Comparison of ENCODE assay signal across 8 cellular contexts in genomic region chr9:129384138-129384886, GRCh38.
DNase-seq lines count a peak whose midpoint lies in the region; ATAC-seq and TF ChIP-seq lines count a peak whose summit lies in the region.

No MANE protein-coding gene starts in this region.

- H4K20me1 ChIP-seq in PC-3 (ENCODE audit: low read length) (no peaks in the 10 kb centered on the region), SK-N-SH (ENCODE audit: insufficient read depth) (no peaks in the 10 kb centered on the region)

- H3K27me3 ChIP-seq in CD8-positive, alpha-beta memory T cell (ENCODE audit: insufficient read depth, low read length, poor library complexity, severe bottlenecking): no peaks in the 10 kb centered on the region
- no peaks in the 10 kb centered on the region for H3K27me3 ChIP-seq in PC-3 (ENCODE audit: low read length)
- no peaks in the 10 kb centered on the region for H3K27me3 ChIP-seq in endodermal cell (ENCODE audit: control insufficient read depth, insufficient read depth, low read length, poor library complexity, severe bottlenecking)
- H3K27me3 ChIP-seq in SK-N-SH (ENCODE audit: insufficient read depth): no peaks in the 10 kb centered on the region

- TF ChIP-seq CTCF in PC-3 (conservative IDR thresholded peaks at IDR 0.05; ENCODE audit: low read depth, low read length) (no peak), endodermal cell (conservative IDR thresholded peaks at IDR 0.05) (no peak), osteocyte (IDR thresholded peaks at IDR 0.05) (no peak), SK-N-SH (IDR thresholded peaks at IDR 0.05) (no peak)

- no peaks in the 10 kb centered on the region for H3K36me3 Mint-ChIP-seq in CD8-positive, alpha-beta memory T cell
- H3K36me3 Mint-ChIP-seq in endodermal cell (ENCODE audit: low read depth): no peaks in the 10 kb centered on the region
- H3K36me3 Mint-ChIP-seq in osteocyte (ENCODE audit: unreplicated experiment): no peaks in the 10 kb centered on the region

- intact Hi-C loops in PC-3 (cut with micrococcal nuclease): no loop called here

- H3K9me3 Mint-ChIP-seq in CD8-positive, alpha-beta memory T cell: no peaks in the 10 kb centered on the region
- H3K9me3 Mint-ChIP-seq in endodermal cell (no peaks in the 10 kb centered on the region), osteocyte (ENCODE audit: unreplicated experiment) (no peaks in the 10 kb centered on the region)

- H3K9ac ChIP-seq in PC-3 (ENCODE audit: low read length) (peak overlapping the region; percentile 81), endodermal cell (ENCODE audit: extremely low read depth, low read length, poor library complexity, severe bottlenecking) (no peak overlapping the region), SK-N-SH (no peak overlapping the region)

- H2AFZ ChIP-seq in PC-3 (ENCODE audit: low read length) (peak overlapping the region; percentile 80), SK-N-SH (ENCODE audit: low read depth) (no peak overlapping the region)

- no peak for DNase-seq in CD8-positive, alpha-beta memory T cell
- DNase-seq in PC-3 (no peak), endodermal cell (no peak), osteocyte (ENCODE audit: extremely low spot score, unreplicated experiment) (no peak), SK-N-SH (no peak), DMS114 treated with DMSO at 0.1 percent for 48 hours (lab: John Stamatoyannopoulos, UW; ENCODE audit: unreplicated experiment) (no peak)

- no peaks in the 10 kb centered on the region for H3K27me3 Mint-ChIP-seq in CD8-positive, alpha-beta memory T cell
- H3K27me3 Mint-ChIP-seq in endodermal cell (ENCODE audit: insufficient read depth): peaks cover 17% of the 10 kb centered on the region
- H3K27me3 Mint-ChIP-seq in osteocyte (ENCODE audit: unreplicated experiment): no peaks in the 10 kb centered on the region

- TF ChIP-seq RAD21 in SK-N-SH (IDR thresholded peaks at IDR 0.05; ENCODE audit: low read length): no peak

- H3K4me1 ChIP-seq in CD8-positive, alpha-beta memory T cell (ENCODE audit: insufficient read depth, low read length): peaks cover 14% of the 10 kb centered on the region
- H3K4me1 ChIP-seq in PC-3 (ENCODE audit: insufficient read depth, low read length) (peaks cover 8% of the 10 kb centered on the region), endodermal cell (ENCODE audit: control insufficient read depth, insufficient read depth, low read length) (no peaks in the 10 kb centered on the region), SK-N-SH (ENCODE audit: control insufficient read depth in 1 of 2, insufficient read depth in 2 of 2, low read depth in 1 of 2, low read length in 1 of 2) (peaks cover 0 to 16% of the 10 kb centered on the region in 2 experiments; a peak in 1 of 4 replicates)

- no peaks in the 10 kb centered on the region for H3K9me3 ChIP-seq in CD8-positive, alpha-beta memory T cell (ENCODE audit: low read length)
- H3K9me3 ChIP-seq in PC-3 (ENCODE audit: low read length): no peaks in the 10 kb centered on the region
- no peaks in the 10 kb centered on the region for H3K9me3 ChIP-seq in endodermal cell (ENCODE audit: control insufficient read depth, low read length)
- no peaks in the 10 kb centered on the region for H3K9me3 ChIP-seq in SK-N-SH

- TF ChIP-seq EP300 in SK-N-SH (IDR thresholded peaks at IDR 0.05; ENCODE audit: borderline replicate concordance in 1 of 2, low read depth in 1 of 2, low read length in 1 of 2): no peak

- CTCF ChIA-PET in CD8-positive, alpha-beta memory T cell (lab: Charles Lee): interaction anchor here (1.0 to 2.1 kb wide), 13 partner anchors 10 to 239 kb away, joined by 3 to 10 read pairs (median 4); no protein-coding TSS in a partner anchor
- CTCF ChIA-PET in PC-3 (lab: Charles Lee): no interaction called here
- CTCF ChIA-PET in SK-N-SH (lab: Yijun Ruan, JAX): interaction anchor here (0.6 to 0.9 kb wide), 2 partner anchors 54 to 1323 kb away, joined by 3 read pairs; no protein-coding TSS in a partner anchor

- H3K4me3 ChIP-seq in CD8-positive, alpha-beta memory T cell (ENCODE audit: low read length): peak overlapping the region; percentile 74
- H3K4me3 ChIP-seq in PC-3 (ENCODE audit: low read length): peak overlapping the region; percentile 73
- H3K4me3 ChIP-seq in endodermal cell (ENCODE audit: low read length): peak overlapping the region; percentile 67
- H3K4me3 ChIP-seq in SK-N-SH (ENCODE audit: low read depth in 2 of 2, low read length in 1 of 2): no peak overlapping the region

- H3K4me3 Mint-ChIP-seq in CD8-positive, alpha-beta memory T cell: peak overlapping the region; percentile 78 to 91 (median 79)
- peak overlapping the region; percentile 54 for H3K4me3 Mint-ChIP-seq in endodermal cell
- peak overlapping the region; percentile 10 for H3K4me3 Mint-ChIP-seq in osteocyte (ENCODE audit: unreplicated experiment)

- no peaks in the 10 kb centered on the region for H3K36me3 ChIP-seq in CD8-positive, alpha-beta memory T cell (ENCODE audit: insufficient read depth, low read length)
- H3K36me3 ChIP-seq in PC-3 (ENCODE audit: low read depth, low read length) (no peaks in the 10 kb centered on the region), endodermal cell (ENCODE audit: control insufficient read depth, insufficient read depth, low read length) (no peaks in the 10 kb centered on the region), SK-N-SH (replicated peaks in 1 of 2; ENCODE audit: control insufficient read depth in 1 of 2, insufficient read depth in 2 of 2, low read length in 1 of 2) (no peaks in the 10 kb centered on the region)

- H3K79me2 ChIP-seq in PC-3 (ENCODE audit: low read length) (no peaks in the 10 kb centered on the region), SK-N-SH (ENCODE audit: insufficient read depth) (no peaks in the 10 kb centered on the region)

- no TSS peak for BruUV-seq in PC-3 (replicated peaks; lab: Mats Ljungman, UMichigan)

- peak overlapping the region; percentile 38 for H3K27ac ChIP-seq in CD8-positive, alpha-beta memory T cell (ENCODE audit: low read depth, low read length)
- H3K27ac ChIP-seq in PC-3 (ENCODE audit: low read length) (no peak overlapping the region), endodermal cell (ENCODE audit: low read depth, low read length) (no peak overlapping the region), SK-N-SH (ENCODE audit: low read depth in 2 of 2, low read length in 1 of 2) (no peak overlapping the region)

- peak overlapping the region; percentile 86 to 97 (median 93) for H3K27ac Mint-ChIP-seq in CD8-positive, alpha-beta memory T cell
- no peak overlapping the region for H3K27ac Mint-ChIP-seq in endodermal cell
- H3K27ac Mint-ChIP-seq in osteocyte (ENCODE audit: unreplicated experiment): peak overlapping the region; percentile 41

- H3F3A ChIP-seq in PC-3 (ENCODE audit: low read length, unreplicated experiment) (no peaks in the 10 kb centered on the region), SK-N-SH (replicated peaks; ENCODE audit: insufficient read depth) (no peaks in the 10 kb centered on the region)

- H3K4me2 ChIP-seq in PC-3 (ENCODE audit: low read length) (peak overlapping the region; percentile 92), SK-N-SH (no peak overlapping the region)

- WGBS in endodermal cell (ENCODE audit: insufficient coverage in 1 of 2, insufficient read length in 1 of 2), 2 experiments: 89 to 98% methylated on average over 6 to 13 of the region's 13 CpGs
- 87% methylated on average over 11 of the region's 13 CpGs for WGBS in SK-N-SH (ENCODE audit: low lambda C conversion rate)

- POLR2A ChIA-PET in CD8-positive, alpha-beta memory T cell (lab: Charles Lee): interaction anchor here (0.5 to 2.1 kb wide), 12 partner anchors 29 to 244 kb away, joined by 3 to 13 read pairs (median 3); partner anchors contain the start of gene IER5L
- POLR2A ChIA-PET in PC-3 (lab: Charles Lee; ENCODE audit: unreplicated experiment): interaction anchor here (0.5 kb wide), 1 partner anchor 77 kb away, joined by 9 read pairs; no protein-coding TSS in a partner anchor
- POLR2A ChIA-PET in SK-N-SH (lab: Yijun Ruan, JAX): no interaction called here

- H3K9me2 ChIP-seq in PC-3 (replicated peaks; ENCODE audit: low read length): no peaks in the 10 kb centered on the region
- H3K9me2 ChIP-seq in SK-N-SH: no peaks in the 10 kb centered on the region

- no peak for ATAC-seq in PC-3
- ATAC-seq in GM18867 (IDR thresholded peaks at IDR 0.05; ENCODE audit: unreplicated experiment): no peak
- ATAC-seq in GM18870 (IDR thresholded peaks at IDR 0.05; ENCODE audit: unreplicated experiment): no peak

- H3K4me1 Mint-ChIP-seq in CD8-positive, alpha-beta memory T cell: peaks cover 7 to 20% (median 9%) of the 10 kb centered on the region in 3 donors
- H3K4me1 Mint-ChIP-seq in endodermal cell (no peaks in the 10 kb centered on the region), osteocyte (ENCODE audit: unreplicated experiment) (peaks cover 5% of the 10 kb centered on the region)

TF ChIP-seq in SK-N-SH, 30 proteins besides CTCF, POLR2A, EP300 and RAD21 (continues in another document):
- TF ChIP-seq REST (IDR thresholded peaks at IDR 0.05; ENCODE audit: low read depth, low read length) (no peak), FOXJ3 (CRISPR knock-in tag; IDR thresholded peaks at IDR 0.05) (no peak)

Comparison
In these comparisons a context has a peak if more than half of its experiments do, and no peak if none do; other contexts are left out.
1. H3K4me3 ChIP-seq: peak in CD8-positive, alpha-beta memory T cell (single experiment), PC-3 (single experiment) and endodermal cell (single experiment); none in SK-N-SH (0 of 2).
2. H3K4me3 Mint-ChIP-seq: peak in every context shown above with its lines; median percentile 79 in CD8-positive, alpha-beta memory T cell; 54 in endodermal cell; 10 in osteocyte.